In the genomic region with DNA sequence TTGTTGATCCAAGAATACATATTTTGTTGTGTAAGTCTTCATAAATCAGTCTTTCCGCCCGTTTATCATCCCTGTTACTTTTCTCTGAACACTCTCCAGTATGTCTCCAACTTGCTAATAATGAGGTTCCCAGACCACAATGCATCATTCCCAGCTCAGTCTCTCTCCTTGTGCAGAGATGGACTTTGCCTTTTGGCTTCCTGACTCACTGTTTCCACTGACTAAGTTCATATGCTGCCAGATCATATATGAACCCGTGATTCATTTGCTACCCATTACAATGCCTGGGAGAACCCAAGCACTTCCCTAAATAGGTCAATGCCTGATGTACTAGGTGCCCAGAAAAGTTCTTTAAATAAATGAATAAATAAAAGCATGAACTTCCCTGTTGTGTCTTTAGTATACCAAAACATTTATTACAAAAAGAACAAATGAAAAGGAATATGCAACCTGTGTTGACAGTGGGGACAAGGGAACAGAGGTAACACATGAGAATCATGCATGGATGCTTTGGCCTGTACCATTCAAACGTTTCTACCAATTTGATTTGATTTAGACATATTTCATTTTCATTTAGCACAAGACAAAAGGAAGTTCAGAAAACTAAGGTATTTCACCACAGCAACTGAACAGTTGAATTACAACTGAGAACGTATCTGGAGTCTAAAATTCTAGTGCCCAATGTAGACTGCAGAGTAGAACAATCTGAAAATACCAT, we compare ENCODE assay signal across 8 cellular contexts.
A peak's percentile ranks its signal among the peaks of the same experiment; 100 is the strongest.
DNase-seq lines count a peak whose midpoint lies in the region; ATAC-seq, FAIRE-seq and TF ChIP-seq lines count a peak whose summit lies in the region.

No MANE protein-coding gene starts in this region.

- peak overlapping the region; percentile 85 for H3K27ac ChIP-seq in GM12878 (ENCODE audit: control insufficient read depth, insufficient read depth)
- no peak overlapping the region for H3K27ac ChIP-seq in esophagus muscularis mucosa (replicated peaks in 1 of 4)

- H3K4me1 ChIP-seq in GM12878 (ENCODE audit: control insufficient read depth, insufficient read depth, low read length), result peaks cover 37% of the 10 kb centered on the region
- H3K4me1 ChIP-seq in esophagus muscularis mucosa, result no peaks in the 10 kb centered on the region

- in situ Hi-C loops in GM12878 (cut with MboI), result no loop called here

- ATAC-seq in GM18909 (IDR thresholded peaks at IDR 0.05; ENCODE audit: poor library complexity, unreplicated experiment), result peak; percentile 56
- peak; percentile 47 for ATAC-seq in HG03432 (IDR thresholded peaks at IDR 0.05; ENCODE audit: unreplicated experiment)
- peak; percentile 82 for ATAC-seq in GM12878

- intact Hi-C loops in GM12878 (cut with micrococcal nuclease; ENCODE audit: unreplicated experiment) (loop anchor here (1.0 kb wide), 1 partner anchor 65 kb away; no protein-coding TSS in a partner anchor), esophagus muscularis mucosa (cut with DNase I) (no loop called here)

- SMC1A ChIA-PET in GM12878 (lab: Charles Lee; ENCODE audit: uncharacterized antibody, unreplicated experiment), result interaction anchor here (0.5 to 1.7 kb wide), 17 partner anchors 8 to 151 kb away, joined by 3 to 9 read pairs (median 4); no protein-coding TSS in a partner anchor

- H3K9me3 ChIP-seq in GM12878 (replicated peaks; ENCODE audit: control insufficient read depth, insufficient read depth, low read length) (no peaks in the 10 kb centered on the region; the same call in 2 of the 3 replicates), esophagus muscularis mucosa (no peaks in the 10 kb centered on the region)

- DNase-seq in AG08396 (ENCODE audit: low spot score), result peak; percentile 35
- DNase-seq in GM12878 (ENCODE audit: low read depth, low spot score), result peak; percentile 64
- DNase-seq in stimulated activated CD4-positive, alpha-beta T cell treated with anti-CD3 and anti-CD28 coated beads, Interleukin-1b, Interleukin-23, amount 100 ng/mL, for 48 hours, result peak; percentile 39
- DNase-seq in esophagus muscularis mucosa (ENCODE audit: extremely low spot score), result no peak
- DNase-seq in SHP77 treated with DMSO at 0.1 percent for 48 hours (lab: John Stamatoyannopoulos, UW), result no peak
- no peak for DNase-seq in HEK293T (ENCODE audit: extremely low spot score)

- peak overlapping the region; percentile 90 for H2AFZ ChIP-seq in GM12878 (ENCODE audit: control insufficient read depth, low read depth, low read length)

- TF ChIP-seq POLR2A in GM12878 (IDR thresholded peaks at IDR 0.05; ENCODE audit: low read depth, low read length) (no peak), esophagus muscularis mucosa (IDR thresholded peaks at IDR 0.05; ENCODE audit: low read depth) (no peak)

- TF ChIP-seq CTCF in GM12878 (IDR thresholded peaks at IDR 0.05 in 2 of 3, conservative IDR thresholded peaks at IDR 0.05 in 1 of 3; ENCODE audit: control insufficient read depth in 2 of 3, extremely low read depth in 1 of 3, insufficient read depth in 1 of 3, low read depth in 3 of 3, low read length in 3 of 3), result no peak
- no peak for TF ChIP-seq CTCF in esophagus muscularis mucosa (IDR thresholded peaks at IDR 0.05)

- H3K36me3 ChIP-seq in GM12878 (ENCODE audit: control insufficient read depth in 2 of 2, insufficient read depth in 2 of 2, low read length in 1 of 2) (no peaks in the 10 kb centered on the region), esophagus muscularis mucosa (no peaks in the 10 kb centered on the region)

- CTCF ChIA-PET in GM12878 (lab: Yijun Ruan, JAX), result interaction anchor here (1.4 to 1.9 kb wide), 2 partner anchors 18 to 20 kb away, joined by 3 to 5 read pairs; no protein-coding TSS in a partner anchor
- CTCF ChIA-PET in HEK293T (lab: Yijun Ruan, JAX), result no interaction called here

- no peaks in the 10 kb centered on the region for H4K20me1 ChIP-seq in GM12878 (ENCODE audit: control insufficient read depth, insufficient read depth)

- BruUV-seq in GM12878 (replicated peaks; lab: Mats Ljungman, UMichigan), result no TSS peak

- 0 out of 2 replicates have a peak, but pooled peaks have one; percentile 7 for TF ChIP-seq RAD21 in GM12878 (IDR thresholded peaks at IDR 0.05; ENCODE audit: insufficient read depth, low read depth, low read length)

- H3K9ac ChIP-seq in GM12878 (ENCODE audit: control insufficient read depth, insufficient read depth, low read length), result no peak overlapping the region

- RAD21 ChIA-PET in GM12878 (lab: Charles Lee; ENCODE audit: unreplicated experiment), result interaction anchor here (0.7 to 3.2 kb wide), 9 partner anchors 29 to 327 kb away, joined by 3 to 18 read pairs (median 5); no protein-coding TSS in a partner anchor

- WGBS in GM12878 (ENCODE audit: insufficient coverage, insufficient replicate concordance, low lambda C conversion rate, missing lambda C conversion rate), result 2% methylated on average over 5 of the region's 5 CpGs
- 52% methylated on average over 5 of the region's 5 CpGs for WGBS in esophagus muscularis mucosa

- H3K4me2 ChIP-seq in GM12878 (ENCODE audit: control insufficient read depth, insufficient read depth), result peak overlapping the region; percentile 80

- TF ChIP-seq EP300 in GM12878 (IDR thresholded peaks at IDR 0.05; ENCODE audit: borderline replicate concordance in 1 of 2, control insufficient read depth in 1 of 2, low read depth in 2 of 2, low read length in 2 of 2), result peak; percentile 73 to 86; a peak in 3 of 4 replicates
- no peak for TF ChIP-seq EP300 in esophagus muscularis mucosa (IDR thresholded peaks at IDR 0.05)

- POLR2A ChIA-PET in GM12878 (lab: Charles Lee), result interaction anchor here (0.9 to 1.5 kb wide), 4 partner anchors 24 to 263 kb away, joined by 3 to 7 read pairs (median 4); no protein-coding TSS in a partner anchor
- POLR2A ChIA-PET in HEK293T (lab: Yijun Ruan, JAX), result no interaction called here

- H3K27me3 ChIP-seq in GM12878 (replicated peaks in 1 of 2; ENCODE audit: control insufficient read depth in 2 of 2, insufficient read depth in 2 of 2, low read length in 1 of 2) (no peaks in the 10 kb centered on the region), esophagus muscularis mucosa (no peaks in the 10 kb centered on the region)

- peak; percentile 95 for FAIRE-seq in GM12878 (lab: Jason Lieb, UNC)

- H3K79me2 ChIP-seq in GM12878 (ENCODE audit: control insufficient read depth, insufficient read depth, low read length), result no peaks in the 10 kb centered on the region

- peak overlapping the region; percentile 7; the same call in 1 of the 2 replicates for H3K4me3 ChIP-seq in GM12878
- H3K4me3 ChIP-seq in esophagus muscularis mucosa, result no peak overlapping the region

TF ChIP-seq in GM12878, 131 proteins besides CTCF, POLR2A, EP300 and RAD21 (continues in another document):
- TF ChIP-seq BHLHE40 (IDR thresholded peaks at IDR 0.05; ENCODE audit: borderline replicate concordance in 1 of 2, low read depth in 2 of 2, low read length in 1 of 2), result peak in 1 of 2 experiments; percentile 57; a peak in 2 of 4 replicates
- TF ChIP-seq ZSCAN29 (IDR thresholded peaks at IDR 0.05), result no peak
- TF ChIP-seq FOXK2 (IDR thresholded peaks at IDR 0.05), result no peak
- peak; percentile 97 for TF ChIP-seq IKZF2 (IDR thresholded peaks at IDR 0.05)
- no peak for TF ChIP-seq LARP7 (IDR thresholded peaks at IDR 0.05)
- no peak for TF ChIP-seq ESRRA (IDR thresholded peaks at IDR 0.05; ENCODE audit: low read length)
- TF ChIP-seq TCF3 (IDR thresholded peaks at IDR 0.05; ENCODE audit: borderline replicate concordance, insufficient read depth, low read depth, low read length), result peak; percentile 51; the same call in 1 of the 2 replicates
- TF ChIP-seq SKIL (IDR thresholded peaks at IDR 0.05; ENCODE audit: low read depth, poor library complexity, severe bottlenecking), result no peak

TF ChIP-seq in HEK293T, 16 proteins besides CTCF, POLR2A, EP300 and RAD21:
- TF ChIP-seq FOXM1 (IDR thresholded peaks at IDR 0.05; ENCODE audit: borderline replicate concordance) (no peak), NFRKB (IDR thresholded peaks at IDR 0.05) (no peak), SP1 (IDR thresholded peaks at IDR 0.05) (no peak), SUZ12 (IDR thresholded peaks at IDR 0.05) (no peak), L3MBTL2 (conservative IDR thresholded peaks at IDR 0.05) (no peak), LEF1 (IDR thresholded peaks at IDR 0.05; ENCODE audit: borderline replicate concordance) (no peak), CTBP1 (IDR thresholded peaks at IDR 0.05; ENCODE audit: borderline replicate concordance) (no peak)
- TF ChIP-seq, protein P1, sequence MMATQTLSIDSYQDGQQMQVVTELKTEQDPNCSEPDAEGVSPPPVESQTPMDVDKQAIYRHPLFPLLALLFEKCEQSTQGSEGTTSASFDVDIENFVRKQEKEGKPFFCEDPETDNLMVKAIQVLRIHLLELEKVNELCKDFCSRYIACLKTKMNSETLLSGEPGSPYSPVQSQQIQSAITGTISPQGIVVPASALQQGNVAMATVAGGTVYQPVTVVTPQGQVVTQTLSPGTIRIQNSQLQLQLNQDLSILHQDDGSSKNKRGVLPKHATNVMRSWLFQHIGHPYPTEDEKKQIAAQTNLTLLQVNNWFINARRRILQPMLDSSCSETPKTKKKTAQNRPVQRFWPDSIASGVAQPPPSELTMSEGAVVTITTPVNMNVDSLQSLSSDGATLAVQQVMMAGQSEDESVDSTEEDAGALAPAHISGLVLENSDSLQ (IDR thresholded peaks at IDR 0.05), result no peak
TF ChIP-seq in HEK293T: peak in this region for 0.

Comparison
In these comparisons a context has a peak if more than half of its experiments do, and no peak if none do; other contexts are left out.
1. DNase-seq: peak in AG08396 (single experiment), GM12878 (single experiment) and stimulated activated CD4-positive, alpha-beta T cell treated with anti-CD3 and anti-CD28 coated beads, Interleukin-1b, Interleukin-23, amount 100 ng/mL, for 48 hours (single experiment); none in esophagus muscularis mucosa (single experiment), SHP77 treated with DMSO at 0.1 percent for 48 hours (single experiment) and HEK293T (single experiment).
2. Peak in every context shown above with its lines, with median percentiles within 50 percentile points of each other: ATAC-seq.